Comparison of ENCODE assay signal across 8 cellular contexts in the genomic region with DNA sequence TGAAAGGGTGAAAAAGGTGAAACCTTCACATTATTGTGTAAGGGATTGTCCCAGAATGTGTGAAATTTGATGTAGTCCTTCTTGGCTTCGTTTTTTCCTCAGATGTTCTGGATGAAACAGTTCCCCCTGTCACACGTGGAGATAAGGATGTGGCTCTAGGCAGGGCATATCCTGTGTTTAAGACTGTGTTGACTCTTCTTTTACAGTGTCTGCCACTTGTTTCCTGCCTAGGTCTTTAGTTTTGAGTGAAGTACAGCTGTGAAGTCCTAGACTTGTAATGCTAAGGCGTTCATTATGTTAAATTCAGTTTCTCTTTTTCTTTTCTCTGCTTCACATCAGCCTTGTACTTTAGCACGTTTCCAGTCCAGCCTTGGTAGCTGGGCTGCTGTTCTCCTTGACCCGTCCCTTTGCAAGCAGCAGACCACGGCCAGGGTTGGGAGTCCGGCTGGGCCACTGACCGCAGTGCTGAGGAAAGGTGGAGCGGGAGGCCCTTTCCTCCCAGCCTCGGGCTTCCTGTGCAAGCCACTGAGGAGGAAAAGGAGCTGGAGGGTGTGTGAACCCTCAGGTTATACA. TPM values are rescaled to one million over a fixed set of nuclear protein-coding genes. Genes with fewer than 3 reads are reported as not detected.
A peak's percentile ranks its signal among the peaks of the same experiment; 100 is the strongest.
DNase-seq lines count a peak whose midpoint lies in the region; ATAC-seq lines count a peak whose summit lies in the region.

No MANE protein-coding gene starts in this region.

- DNase-seq in HK-2 (ENCODE audit: unreplicated experiment) (peak; percentile 16), Right ventricle myocardium superior (peak; percentile 68), SIG-M5 (lab: John Stamatoyannopoulos, UW) (no peak), germinal center (ENCODE audit: low spot score) (no peak)
- DNase-seq in activated CD4-positive, CD25-positive, alpha-beta regulatory T cell treated with anti-CD3 and anti-CD28 coated beads, Interleukin-2, amount 50 U/mL, for 72 hours, result peak; percentile 42
- peak; percentile 31 for DNase-seq in stimulated activated CD8-positive, alpha-beta memory T cell treated with anti-CD3 and anti-CD28 coated beads, Interleukin-12 subunit alpha, Interleukin-12 subunit beta, amount 100 ng/mL, for 4 hours (ENCODE audit: low read depth)

- intact Hi-C loops in Right ventricle myocardium superior (cut with DNase I), result no loop called here

- ATAC-seq in GM21390 (IDR thresholded peaks at IDR 0.05; ENCODE audit: unreplicated experiment) (peak; percentile 68), Right ventricle myocardium superior (ENCODE audit: poor library complexity) (peak; percentile 14)

- peak overlapping the region; percentile 64; the same call in 1 of the 2 replicates for H3K4me3 ChIP-seq in GM08714 (ENCODE audit: low read length)

RNA-seq across cellular contexts. Expression of gene RASSF3, which starts 59.1 kb away (rescaled TPM):
- total RNA-seq in Right ventricle myocardium superior, result 117 TPM

Comparison
In these comparisons a context has a peak if more than half of its experiments do, and no peak if none do; other contexts are left out.
1. DNase-seq: peak in HK-2 (single experiment), activated CD4-positive, CD25-positive, alpha-beta regulatory T cell treated with anti-CD3 and anti-CD28 coated beads, Interleukin-2, amount 50 U/mL, for 72 hours (single experiment), Right ventricle myocardium superior (single experiment) and stimulated activated CD8-positive, alpha-beta memory T cell treated with anti-CD3 and anti-CD28 coated beads, Interleukin-12 subunit alpha, Interleukin-12 subunit beta, amount 100 ng/mL, for 4 hours (single experiment); none in SIG-M5 (single experiment) and germinal center (single experiment).